ENCODE assay signal across 9 cellular contexts in genomic region chr2:8298783-8299182, GRCh38.
DNase-seq lines count a peak whose midpoint lies in the region; ATAC-seq, FAIRE-seq and TF ChIP-seq lines count a peak whose summit lies in the region.
"Had no signal": no experiment of that assay in that cellular context is flagged by ENCODE, and none has a peak within 500 bp of the region (broad histone marks: within the 10 kb centered on the region; RNA-seq: fewer than 3 reads in every experiment).

No MANE protein-coding gene starts in this region.

- no peaks in the 10 kb centered on the region for H3K4me1 ChIP-seq in right lobe of liver
- peaks cover 0 to 16% (median 13%) of the 10 kb centered on the region in 4 donors for H3K4me1 ChIP-seq in esophagus muscularis mucosa

- H3K4me3 ChIP-seq in right lobe of liver: no peak overlapping the region
- H3K4me3 ChIP-seq in esophagus muscularis mucosa: no peak overlapping the region

- no peaks in the 10 kb centered on the region for H3K9me3 ChIP-seq in right lobe of liver
- H3K9me3 ChIP-seq in esophagus muscularis mucosa: no peaks in the 10 kb centered on the region

- TF ChIP-seq POLR2A in right lobe of liver (IDR thresholded peaks at IDR 0.05) (no peak), esophagus muscularis mucosa (IDR thresholded peaks at IDR 0.05; ENCODE audit: low read depth) (no peak), H54 (IDR thresholded peaks at IDR 0.05; ENCODE audit: low read depth, low read length) (no peak)

- DNase-seq in AML-193 (lab: John Stamatoyannopoulos, UW): peak; percentile 99 to 100
- DNase-seq in UCSD-AML1 (lab: John Stamatoyannopoulos, UW; ENCODE audit: unreplicated experiment): peak; percentile 45
- DNase-seq in right lobe of liver: no peak
- no peak for DNase-seq in esophagus muscularis mucosa (ENCODE audit: extremely low spot score)
- DNase-seq in SW 1271 (lab: John Stamatoyannopoulos, UW): no peak
- no peak for DNase-seq in H54 (ENCODE audit: insufficient read length, low spot score)
- no peak for DNase-seq in NCI-H1417 (lab: John Stamatoyannopoulos, UW)
- DNase-seq: NCI-H1105 had no signal

- no peak overlapping the region for H3K27ac ChIP-seq in right lobe of liver
- H3K27ac ChIP-seq in esophagus muscularis mucosa (replicated peaks in 1 of 4): no peak overlapping the region

- no peaks in the 10 kb centered on the region for H3K27me3 ChIP-seq in right lobe of liver
- H3K27me3 ChIP-seq in esophagus muscularis mucosa: no peaks in the 10 kb centered on the region

- peak; percentile 24 for ATAC-seq in HG02870 (IDR thresholded peaks at IDR 0.05; ENCODE audit: unreplicated experiment)
- ATAC-seq in right lobe of liver: peak; percentile 49 to 63 (median 57)

- no peak for FAIRE-seq in H54 (lab: Jason Lieb, UNC)

- intact Hi-C loops in right lobe of liver (cut with DNase I) (no loop called here), esophagus muscularis mucosa (cut with DNase I) (no loop called here)

- H3K36me3 ChIP-seq in right lobe of liver (no peaks in the 10 kb centered on the region), esophagus muscularis mucosa (no peaks in the 10 kb centered on the region)

- TF ChIP-seq EP300 in esophagus muscularis mucosa (IDR thresholded peaks at IDR 0.05): no peak

- 52% methylated on average over 3 of the region's 3 CpGs for WGBS in right lobe of liver (ENCODE audit: insufficient coverage, low coverage, low lambda C conversion rate, missing lambda C conversion rate)
- WGBS in esophagus muscularis mucosa: 72% methylated on average over 3 of the region's 3 CpGs

- TF ChIP-seq CTCF in right lobe of liver (IDR thresholded peaks at IDR 0.05) (no peak), esophagus muscularis mucosa (IDR thresholded peaks at IDR 0.05) (no peak)

Comparison
In these comparisons a context has a peak if more than half of its experiments do, and no peak if none do; other contexts are left out.
1. DNase-seq: peak in AML-193 (2 of 2) and UCSD-AML1 (single experiment); none in right lobe of liver (0 of 3), esophagus muscularis mucosa (single experiment), SW 1271 (0 of 2), H54 (single experiment) and NCI-H1417 (0 of 3).